In genomic region chr12:64440100-64440499, GRCh38 we compare ENCODE assay signal across 24 cellular contexts. TPM values are rescaled to one million over a fixed set of nuclear protein-coding genes. Genes with fewer than 3 reads are reported as not detected.
"Had no signal": no experiment of that assay in that cellular context is flagged by ENCODE, and none has a peak within 500 bp of the region (broad histone marks: within the 10 kb centered on the region; RNA-seq: fewer than 3 reads in every experiment).

No MANE protein-coding gene starts in this region.

- H3K9me3 ChIP-seq: MG63, Peyer's patch, SJCRH30 had no signal

- ATAC-seq: Right ventricle myocardium inferior, SK-N-SH treated with all-trans-retinoic acid at 6 μM for 48 hours had no signal

- DNase-seq: Karpas-422, KG1, MG63, NCI-H1092 treated with DMSO at 0.1 percent for 48 hours, NCI-H1436, NCI-H187, NCI-H2029, NCI-H2081 treated with DMSO at 0.1 percent for 48 hours, NCI-H2171, NCI-H226, NCI-H446, NCI-H510A, NCI-H524 treated with DMSO at 0.1 percent for 48 hours, NCI-H69, NCI-H774, OCI-M1, PC-9, Peyer's patch, SHP77 treated with DMSO at 0.1 percent for 48 hours, SJCRH30 had no signal

- H3K4me2 ChIP-seq: PC-9 had no signal

- H3K27ac ChIP-seq: PC-9, Peyer's patch, SJCRH30 had no signal

- H3K4me1 ChIP-seq: Peyer's patch, SJCRH30 had no signal

- H3K4me3 ChIP-seq: MG63, PC-9, Peyer's patch, SJCRH30 had no signal

- H2AFZ ChIP-seq: PC-9 had no signal

- H3K27me3 ChIP-seq: MG63, Peyer's patch, SJCRH30 had no signal

RNA-seq across cellular contexts. Expression of gene C12orf56, which starts 49.5 kb away (rescaled TPM):
- total RNA-seq: HT-29, PC-9, Peyer's patch, Right ventricle myocardium inferior, SJCRH30 had no signal
- polyA plus RNA-seq: IgD-negative memory B cell had no signal
